12 cellular contexts compared by ENCODE assay signal in genomic region chr3:175274056-175274455, GRCh38.
DNase-seq lines count a peak whose midpoint lies in the region; ATAC-seq lines count a peak whose summit lies in the region.
"Had no signal": no experiment of that assay in that cellular context is flagged by ENCODE, and none has a peak within 500 bp of the region (broad histone marks: within the 10 kb centered on the region; RNA-seq: fewer than 3 reads in every experiment).

No MANE protein-coding gene starts in this region.

- no peak overlapping the region for H3K4me3 Mint-ChIP-seq in T-helper 2 cell treated with Interferon-gamma antibody and Interleukin-4, amounts not matched to agents 5 μg/mL and 100 μg/mL, for 36 hours
- H3K4me3 Mint-ChIP-seq in stimulated activated naive CD8-positive, alpha-beta T cell treated with anti-CD3 and anti-CD28 coated beads, Interleukin-15, amount 100 ng/mL, for 72 hours = no peak overlapping the region

- no peak overlapping the region for H3K27ac Mint-ChIP-seq in T-helper 2 cell treated with Interferon-gamma antibody and Interleukin-4, amounts not matched to agents 5 μg/mL and 100 μg/mL, for 36 hours
- no peak overlapping the region for H3K27ac Mint-ChIP-seq in stimulated activated naive CD8-positive, alpha-beta T cell treated with anti-CD3 and anti-CD28 coated beads, Interleukin-15, amount 100 ng/mL, for 72 hours

- no peaks in the 10 kb centered on the region for H3K9me3 Mint-ChIP-seq in T-helper 2 cell treated with Interferon-gamma antibody and Interleukin-4, amounts not matched to agents 5 μg/mL and 100 μg/mL, for 36 hours
- no peaks in the 10 kb centered on the region for H3K9me3 Mint-ChIP-seq in stimulated activated naive CD8-positive, alpha-beta T cell treated with anti-CD3 and anti-CD28 coated beads, Interleukin-15, amount 100 ng/mL, for 72 hours

- ATAC-seq in GM18907 (IDR thresholded peaks at IDR 0.05; ENCODE audit: unreplicated experiment) (peak; percentile 90), HG02981 (IDR thresholded peaks at IDR 0.05; ENCODE audit: unreplicated experiment) (peak; percentile 66), GM21737 (IDR thresholded peaks at IDR 0.05; ENCODE audit: unreplicated experiment) (no peak), GM19035 (IDR thresholded peaks at IDR 0.05; ENCODE audit: unreplicated experiment) (no peak)
- no peak for ATAC-seq in stimulated activated naive CD8-positive, alpha-beta T cell treated with anti-CD3 and anti-CD28 coated beads, Interleukin-15, amount 100 ng/mL, for 72 hours
- ATAC-seq: left ventricle myocardium superior had no signal

- DNase-seq in DMS 273 treated with DMSO at 0.1 percent for 48 hours (lab: John Stamatoyannopoulos, UW) (peak; percentile 94), NCI-H446 treated with DMSO at 0.1 percent for 48 hours (lab: John Stamatoyannopoulos, UW) (peak; percentile 84)
- DNase-seq in T-helper 2 cell treated with Interferon-gamma antibody and Interleukin-4, amounts not matched to agents 5 μg/mL and 100 μg/mL, for 36 hours (ENCODE audit: low spot score) = no peak
- DNase-seq in stimulated activated naive CD8-positive, alpha-beta T cell treated with anti-CD3 and anti-CD28 coated beads, Interleukin-15, amount 100 ng/mL, for 72 hours = no peak
- DNase-seq: activated T-cell treated with anti-CD3 and anti-CD28 coated beads for 4 hours; left ventricle myocardium superior; occipital lobe; stimulated activated CD4-positive, alpha-beta T cell treated with anti-CD3 and anti-CD28 coated beads, Interleukin-1b, Interleukin-23, amount 100 ng/mL, for 48 hours had no signal

- no peaks in the 10 kb centered on the region for H3K27me3 Mint-ChIP-seq in T-helper 2 cell treated with Interferon-gamma antibody and Interleukin-4, amounts not matched to agents 5 μg/mL and 100 μg/mL, for 36 hours (ENCODE audit: low read depth)
- no peaks in the 10 kb centered on the region for H3K27me3 Mint-ChIP-seq in stimulated activated naive CD8-positive, alpha-beta T cell treated with anti-CD3 and anti-CD28 coated beads, Interleukin-15, amount 100 ng/mL, for 72 hours

- H3K36me3 Mint-ChIP-seq in T-helper 2 cell treated with Interferon-gamma antibody and Interleukin-4, amounts not matched to agents 5 μg/mL and 100 μg/mL, for 36 hours (ENCODE audit: low read depth) = no peaks in the 10 kb centered on the region

- no peaks in the 10 kb centered on the region for H3K4me1 Mint-ChIP-seq in T-helper 2 cell treated with Interferon-gamma antibody and Interleukin-4, amounts not matched to agents 5 μg/mL and 100 μg/mL, for 36 hours (ENCODE audit: low read depth)
- H3K4me1 Mint-ChIP-seq in stimulated activated naive CD8-positive, alpha-beta T cell treated with anti-CD3 and anti-CD28 coated beads, Interleukin-15, amount 100 ng/mL, for 72 hours = no peaks in the 10 kb centered on the region

Comparison
In these comparisons a context has a peak if more than half of its experiments do, and no peak if none do; other contexts are left out.
1. DNase-seq: peak in DMS 273 treated with DMSO at 0.1 percent for 48 hours (single experiment) and NCI-H446 treated with DMSO at 0.1 percent for 48 hours (single experiment); none in T-helper 2 cell treated with Interferon-gamma antibody and Interleukin-4, amounts not matched to agents 5 μg/mL and 100 μg/mL, for 36 hours (single experiment) and stimulated activated naive CD8-positive, alpha-beta T cell treated with anti-CD3 and anti-CD28 coated beads, Interleukin-15, amount 100 ng/mL, for 72 hours (0 of 2).
2. ATAC-seq: peak in GM18907 (single experiment) and HG02981 (single experiment); none in GM21737 (single experiment), GM19035 (single experiment) and stimulated activated naive CD8-positive, alpha-beta T cell treated with anti-CD3 and anti-CD28 coated beads, Interleukin-15, amount 100 ng/mL, for 72 hours (single experiment).